In the genomic region with DNA sequence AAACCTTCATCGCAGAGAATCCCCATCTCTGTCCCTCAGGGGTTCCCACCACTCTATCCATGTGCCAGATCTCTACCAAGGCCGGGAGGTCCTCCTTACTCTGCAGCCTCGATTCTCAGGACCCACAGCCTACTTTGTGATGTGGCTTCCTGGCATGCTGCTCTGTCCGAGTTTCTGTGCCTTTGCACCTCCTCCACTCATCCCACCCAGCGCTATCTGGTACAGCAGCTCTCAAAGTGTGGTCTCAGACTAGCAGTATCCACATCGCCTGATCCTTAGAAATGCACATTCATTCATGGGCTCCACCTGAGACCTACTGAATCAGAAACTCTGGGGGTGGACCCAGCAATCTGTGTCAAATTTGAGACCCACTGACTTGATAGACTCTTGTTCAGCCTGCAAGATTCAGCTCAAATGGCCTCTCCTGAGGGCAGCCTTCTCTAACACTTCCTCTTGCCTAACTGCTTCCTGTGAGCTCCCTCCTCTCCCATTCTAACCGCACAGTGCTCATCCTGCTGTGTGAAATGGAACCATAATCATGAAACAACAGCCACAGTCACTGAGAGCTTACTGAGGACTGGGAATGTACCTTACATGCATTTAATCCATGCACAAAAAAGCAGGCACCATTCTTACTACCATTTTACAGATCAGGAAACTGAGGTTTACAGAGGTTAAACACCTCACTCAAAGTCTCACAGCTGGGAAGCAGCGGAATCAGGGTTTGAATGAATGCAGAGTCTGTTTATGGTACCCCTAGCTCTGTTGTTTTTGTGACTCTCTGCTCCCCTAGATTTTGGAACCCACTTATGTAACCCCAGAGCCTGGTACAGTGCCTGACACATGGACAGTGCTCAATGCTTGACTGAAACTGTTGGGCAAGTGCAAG, we compare ENCODE assay signal across 13 cellular contexts.
DNase-seq lines count a peak whose midpoint lies in the region; ATAC-seq and TF ChIP-seq lines count a peak whose summit lies in the region.
"Had no signal": no experiment of that assay in that cellular context is flagged by ENCODE, and none has a peak within 500 bp of the region (broad histone marks: within the 10 kb centered on the region; RNA-seq: fewer than 3 reads in every experiment).

No MANE protein-coding gene starts in this region.

- H3K79me1 ChIP-seq in neuronal stem cell (ENCODE audit: low read depth, low read length): no peaks in the 10 kb centered on the region

- CTCF ChIA-PET in activated CD8-positive, alpha-beta T cell treated with anti-CD3 and anti-CD28 coated beads, Interleukin-2, amount 10 ng/mL, durations not matched to agents 7 days and 5 days (lab: Charles Lee): interaction anchor here (0.6 to 5.1 kb wide), 22 partner anchors 8 to 580 kb away, joined by 3 to 157 read pairs (median 6); a partner anchor contains a TSS
- CTCF ChIA-PET in CD8-positive, alpha-beta memory T cell (lab: Charles Lee): interaction anchor here (0.6 to 2.4 kb wide), 3 partner anchors 11 to 72 kb away, joined by 3 to 14 read pairs (median 3); no protein-coding TSS in a partner anchor

- no peak overlapping the region for H3K27ac Mint-ChIP-seq in activated CD8-positive, alpha-beta T cell treated with anti-CD3 and anti-CD28 coated beads, Interleukin-2, amount 10 ng/mL, durations not matched to agents 7 days and 5 days
- no peak overlapping the region for H3K27ac Mint-ChIP-seq in CD8-positive, alpha-beta memory T cell
- H3K27ac Mint-ChIP-seq: activated CD4-positive, alpha-beta memory T cell treated with anti-CD3 and anti-CD28 coated beads, Interleukin-2, amount 10 ng/mL, durations not matched to agents 7 days and 5 days; stimulated activated naive B cell treated with anti-CD40 and anti-IgM and Interleukin-4, amounts not matched to agents 10 μg/mL and 1 μg/mL and 100 μg/mL, for 72 hours had no signal

- H2AK5ac ChIP-seq in neuronal stem cell (ENCODE audit: low read depth, low read length): no peak overlapping the region

- no peak overlapping the region for H3K4me3 ChIP-seq in BLaER1
- H3K4me3 ChIP-seq in Jurkat, Clone E6-1 (ENCODE audit: low read length): no peak overlapping the region
- H3K4me3 ChIP-seq in esophagus muscularis mucosa: no peak overlapping the region
- no peak overlapping the region for H3K4me3 ChIP-seq in neuronal stem cell (ENCODE audit: low read length in 2 of 2)
- no peak overlapping the region for H3K4me3 ChIP-seq in CD8-positive, alpha-beta memory T cell (ENCODE audit: low read length)
- H3K4me3 ChIP-seq: testis had no signal

- no peak overlapping the region for H2BK5ac ChIP-seq in neuronal stem cell (ENCODE audit: low read length)

- peak; percentile 21 for DNase-seq in Jurkat, Clone E6-1 (ENCODE audit: low read depth, low spot score)
- DNase-seq in esophagus muscularis mucosa (ENCODE audit: extremely low spot score) (no peak), neuronal stem cell (ENCODE audit: low spot score) (no peak), SKM-1 (lab: John Stamatoyannopoulos, UW; ENCODE audit: unreplicated experiment) (no peak)
- no peak for DNase-seq in activated CD8-positive, alpha-beta T cell treated with anti-CD3 and anti-CD28 coated beads, Interleukin-2, amount 10 ng/mL, durations not matched to agents 7 days and 5 days
- DNase-seq in CD8-positive, alpha-beta memory T cell: no peak
- DNase-seq: kidney had no signal

- 72% methylated on average over 8 of the region's 8 CpGs for WGBS in esophagus muscularis mucosa
- WGBS in neuronal stem cell (ENCODE audit: extremely low coverage in 2 of 2, insufficient read length in 2 of 2, insufficient replicate concordance in 1 of 2), 2 donors: no CpG with 5 or more reads among the region's 8 CpGs

- H2BK12ac ChIP-seq in neuronal stem cell (ENCODE audit: low read length): no peak overlapping the region

- no peak for ATAC-seq in activated CD8-positive, alpha-beta T cell treated with anti-CD3 and anti-CD28 coated beads, Interleukin-2, amount 10 ng/mL, durations not matched to agents 7 days and 5 days
- ATAC-seq in GM18511 (IDR thresholded peaks at IDR 0.05; ENCODE audit: unreplicated experiment): no peak

- TF ChIP-seq CTCF in esophagus muscularis mucosa (IDR thresholded peaks at IDR 0.05): no peak

- H3K9me3 ChIP-seq in BLaER1: no peaks in the 10 kb centered on the region
- H3K9me3 ChIP-seq in esophagus muscularis mucosa: no peaks in the 10 kb centered on the region
- no peaks in the 10 kb centered on the region for H3K9me3 ChIP-seq in neuronal stem cell (replicated peaks in 1 of 2; ENCODE audit: control insufficient read depth in 2 of 2, insufficient read depth in 1 of 2, low read depth in 1 of 2, low read length in 2 of 2)
- no peaks in the 10 kb centered on the region for H3K9me3 ChIP-seq in CD8-positive, alpha-beta memory T cell (ENCODE audit: low read length)
- H3K9me3 ChIP-seq: testis had no signal

- intact Hi-C loops in esophagus muscularis mucosa (cut with DNase I): loop anchor here (2.0 to 10.0 kb wide), 2 partner anchors 73 to 187 kb away; no protein-coding TSS in a partner anchor

- H3K4me1 ChIP-seq in BLaER1 (peaks cover 27% of the 10 kb centered on the region), esophagus muscularis mucosa (peaks cover 27 to 95% (median 90%) of the 10 kb centered on the region in 4 donors), neuronal stem cell (ENCODE audit: control insufficient read depth in 2 of 2, insufficient read depth in 1 of 2, low read depth in 1 of 2, low read length in 2 of 2) (peaks cover 0 to 1% of the 10 kb centered on the region in 2 donors)
- no peaks in the 10 kb centered on the region for H3K4me1 ChIP-seq in CD8-positive, alpha-beta memory T cell (ENCODE audit: insufficient read depth, low read length)
- H3K4me1 ChIP-seq: testis had no signal

- peak overlapping the region; percentile 24 for H3K18ac ChIP-seq in neuronal stem cell (ENCODE audit: low read length)

- POLR2A ChIA-PET in activated CD8-positive, alpha-beta T cell treated with anti-CD3 and anti-CD28 coated beads, Interleukin-2, amount 10 ng/mL, durations not matched to agents 7 days and 5 days (lab: Charles Lee): interaction anchor here (1.4 kb wide), 1 partner anchor 72 kb away, joined by 3 read pairs; no protein-coding TSS in a partner anchor
- POLR2A ChIA-PET in CD8-positive, alpha-beta memory T cell (lab: Charles Lee): no interaction called here

- H3K4me2 ChIP-seq in BLaER1 (peak overlapping the region; percentile 22; the same call in 1 of the 2 replicates), neuronal stem cell (ENCODE audit: insufficient read depth, low read length, poor library complexity, severe bottlenecking) (no peak overlapping the region)

- peaks cover 9% of the 10 kb centered on the region for H3K27me3 ChIP-seq in BLaER1
- peaks cover 0 to 15% (median 7%) of the 10 kb centered on the region in 4 donors for H3K27me3 ChIP-seq in esophagus muscularis mucosa
- H3K27me3 ChIP-seq in neuronal stem cell (ENCODE audit: control insufficient read depth in 3 of 3, insufficient read depth in 3 of 3, low read depth in 1 of 3, low read length in 3 of 3): peaks cover 0 to 19% (median 0%) of the 10 kb centered on the region in 3 experiments
- H3K27me3 ChIP-seq in CD8-positive, alpha-beta memory T cell (ENCODE audit: insufficient read depth, low read length, poor library complexity, severe bottlenecking): peaks cover 8% of the 10 kb centered on the region
- H3K27me3 ChIP-seq: testis had no signal

- H3K23ac ChIP-seq in neuronal stem cell (ENCODE audit: low read depth, low read length, poor library complexity): no peak overlapping the region

- no peak overlapping the region for H3K4ac ChIP-seq in neuronal stem cell (ENCODE audit: low read length)

- H3K9ac ChIP-seq in BLaER1 (no peak overlapping the region), neuronal stem cell (ENCODE audit: low read depth, low read length, poor library complexity) (no peak overlapping the region)

- no peak overlapping the region; the same call in 1 of the 2 replicates for H3K27ac ChIP-seq in BLaER1
- H3K27ac ChIP-seq in esophagus muscularis mucosa (replicated peaks in 1 of 4): peak overlapping the region; percentile 71 to 81 (median 75)
- no peak overlapping the region for H3K27ac ChIP-seq in neuronal stem cell (replicated peaks; ENCODE audit: low read length)
- H3K27ac ChIP-seq in CD8-positive, alpha-beta memory T cell (ENCODE audit: low read depth, low read length): no peak overlapping the region
- H3K27ac ChIP-seq: testis had no signal

- peaks cover 24% of the 10 kb centered on the region for H3K27me3 Mint-ChIP-seq in activated CD8-positive, alpha-beta T cell treated with anti-CD3 and anti-CD28 coated beads, Interleukin-2, amount 10 ng/mL, durations not matched to agents 7 days and 5 days (ENCODE audit: low read depth)
- peaks cover 25 to 60% of the 10 kb centered on the region in 2 donors for H3K27me3 Mint-ChIP-seq in CD8-positive, alpha-beta memory T cell

- no peak overlapping the region for H2AFZ ChIP-seq in neuronal stem cell (ENCODE audit: low read length)

- H2BK15ac ChIP-seq in neuronal stem cell (ENCODE audit: low read length): no peak overlapping the region

- no peaks in the 10 kb centered on the region for H3K36me3 Mint-ChIP-seq in activated CD8-positive, alpha-beta T cell treated with anti-CD3 and anti-CD28 coated beads, Interleukin-2, amount 10 ng/mL, durations not matched to agents 7 days and 5 days (ENCODE audit: low read depth)
- H3K36me3 Mint-ChIP-seq in CD8-positive, alpha-beta memory T cell: no peaks in the 10 kb centered on the region
- H3K36me3 Mint-ChIP-seq: brain; stimulated activated naive B cell treated with anti-CD40 and anti-IgM and Interleukin-4, amounts not matched to agents 10 μg/mL and 1 μg/mL and 100 μg/mL, for 72 hours had no signal

- H3K14ac ChIP-seq in neuronal stem cell (ENCODE audit: low read length): no peak overlapping the region

- no peak overlapping the region for H4K8ac ChIP-seq in neuronal stem cell (ENCODE audit: low read depth, low read length)

- H4K91ac ChIP-seq in neuronal stem cell (ENCODE audit: low read depth, low read length, poor library complexity): no peak overlapping the region

- no peaks in the 10 kb centered on the region for H4K20me1 ChIP-seq in BLaER1

- H3K36me3 ChIP-seq in BLaER1: no peaks in the 10 kb centered on the region
- H3K36me3 ChIP-seq in esophagus muscularis mucosa: peaks cover 0 to 28% (median 13%) of the 10 kb centered on the region in 4 donors
- H3K36me3 ChIP-seq in neuronal stem cell (replicated peaks in 1 of 2; ENCODE audit: control insufficient read depth in 2 of 2, insufficient read depth in 2 of 2, low read length in 2 of 2): no peaks in the 10 kb centered on the region
- H3K36me3 ChIP-seq in CD8-positive, alpha-beta memory T cell (ENCODE audit: insufficient read depth, low read length): no peaks in the 10 kb centered on the region

- H3K4me1 Mint-ChIP-seq in activated CD8-positive, alpha-beta T cell treated with anti-CD3 and anti-CD28 coated beads, Interleukin-2, amount 10 ng/mL, durations not matched to agents 7 days and 5 days (ENCODE audit: low read depth): peaks cover 12% of the 10 kb centered on the region
- peaks cover 0 to 1% (median 0%) of the 10 kb centered on the region in 3 donors for H3K4me1 Mint-ChIP-seq in CD8-positive, alpha-beta memory T cell

- H2BK120ac ChIP-seq in neuronal stem cell (ENCODE audit: low read depth, low read length): no peak overlapping the region

- H3K9me3 Mint-ChIP-seq in activated CD8-positive, alpha-beta T cell treated with anti-CD3 and anti-CD28 coated beads, Interleukin-2, amount 10 ng/mL, durations not matched to agents 7 days and 5 days (ENCODE audit: insufficient read depth): no peaks in the 10 kb centered on the region
- H3K9me3 Mint-ChIP-seq in CD8-positive, alpha-beta memory T cell: no peaks in the 10 kb centered on the region
- H3K9me3 Mint-ChIP-seq: activated CD4-positive, alpha-beta memory T cell treated with anti-CD3 and anti-CD28 coated beads, Interleukin-2, amount 10 ng/mL, durations not matched to agents 7 days and 5 days; brain; stimulated activated naive B cell treated with anti-CD40 and anti-IgM and Interleukin-4, amounts not matched to agents 10 μg/mL and 1 μg/mL and 100 μg/mL, for 72 hours had no signal

- no peak for TF ChIP-seq POLR2A in esophagus muscularis mucosa (IDR thresholded peaks at IDR 0.05; ENCODE audit: low read depth)

- no peak overlapping the region for H3K4me3 Mint-ChIP-seq in activated CD8-positive, alpha-beta T cell treated with anti-CD3 and anti-CD28 coated beads, Interleukin-2, amount 10 ng/mL, durations not matched to agents 7 days and 5 days
- H3K4me3 Mint-ChIP-seq in CD8-positive, alpha-beta memory T cell: no peak overlapping the region
- H3K4me3 Mint-ChIP-seq: activated CD4-positive, alpha-beta memory T cell treated with anti-CD3 and anti-CD28 coated beads, Interleukin-2, amount 10 ng/mL, durations not matched to agents 7 days and 5 days; brain; stimulated activated naive B cell treated with anti-CD40 and anti-IgM and Interleukin-4, amounts not matched to agents 10 μg/mL and 1 μg/mL and 100 μg/mL, for 72 hours had no signal

- TF ChIP-seq EP300 in esophagus muscularis mucosa (IDR thresholded peaks at IDR 0.05): no peak

Comparison
In these comparisons a context has a peak if more than half of its experiments do, and no peak if none do; other contexts are left out.
1. H3K27ac ChIP-seq: peak in esophagus muscularis mucosa (4 of 4); none in BLaER1 (single experiment), neuronal stem cell (single experiment) and CD8-positive, alpha-beta memory T cell (single experiment).